ENCODE assay signal across 8 cellular contexts in genomic region chr11:117232022-117232878, GRCh38. TPM values are rescaled to one million over a fixed set of nuclear protein-coding genes. Genes with fewer than 3 reads are reported as not detected.
DNase-seq lines count a peak whose midpoint lies in the region; ATAC-seq, FAIRE-seq and TF ChIP-seq lines count a peak whose summit lies in the region.

A gene with protein sequence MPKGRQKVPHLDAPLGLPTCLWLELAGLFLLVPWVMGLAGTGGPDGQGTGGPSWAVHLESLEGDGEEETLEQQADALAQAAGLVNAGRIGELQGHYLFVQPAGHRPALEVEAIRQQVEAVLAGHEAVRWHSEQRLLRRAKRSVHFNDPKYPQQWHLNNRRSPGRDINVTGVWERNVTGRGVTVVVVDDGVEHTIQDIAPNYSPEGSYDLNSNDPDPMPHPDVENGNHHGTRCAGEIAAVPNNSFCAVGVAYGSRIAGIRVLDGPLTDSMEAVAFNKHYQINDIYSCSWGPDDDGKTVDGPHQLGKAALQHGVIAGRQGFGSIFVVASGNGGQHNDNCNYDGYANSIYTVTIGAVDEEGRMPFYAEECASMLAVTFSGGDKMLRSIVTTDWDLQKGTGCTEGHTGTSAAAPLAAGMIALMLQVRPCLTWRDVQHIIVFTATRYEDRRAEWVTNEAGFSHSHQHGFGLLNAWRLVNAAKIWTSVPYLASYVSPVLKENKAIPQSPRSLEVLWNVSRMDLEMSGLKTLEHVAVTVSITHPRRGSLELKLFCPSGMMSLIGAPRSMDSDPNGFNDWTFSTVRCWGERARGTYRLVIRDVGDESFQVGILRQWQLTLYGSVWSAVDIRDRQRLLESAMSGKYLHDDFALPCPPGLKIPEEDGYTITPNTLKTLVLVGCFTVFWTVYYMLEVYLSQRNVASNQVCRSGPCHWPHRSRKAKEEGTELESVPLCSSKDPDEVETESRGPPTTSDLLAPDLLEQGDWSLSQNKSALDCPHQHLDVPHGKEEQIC (minus strand): TSS chr11:117232073. CDS start chr11:117229844, 2,229 bp downstream.
Gene RNF214 (plus strand): TSS chr11:117232671. CDS start chr11:117234273, 1,602 bp downstream.

- H4K91ac ChIP-seq in H1 (replicated peaks; ENCODE audit: insufficient read length, low read length): peak within 1 kb of the TSS; percentile 52

- H4K8ac ChIP-seq in H1 (ENCODE audit: extremely low read depth, insufficient read depth, low read length): peak within 1 kb of the TSS; percentile 86; the same call in 1 of the 2 replicates
- H4K8ac ChIP-seq in mesendoderm (ENCODE audit: low read depth, low read length): peak within 1 kb of the TSS; percentile 87

- FAIRE-seq in H1 (lab: Jason Lieb, UNC): no peak

- no peak within 1 kb of the TSS for H2BK12ac ChIP-seq in H1 (ENCODE audit: low read depth, low read length)

- H3K27me3 ChIP-seq in H1 (replicated peaks in 1 of 4; ENCODE audit: control insufficient read depth in 3 of 4, extremely low read depth in 1 of 4, insufficient read depth in 3 of 4, low read length in 3 of 4) (no peaks in the 10 kb centered on the region), mesendoderm (ENCODE audit: insufficient read depth, low read length, poor library complexity) (no peaks in the 10 kb centered on the region)

- TF ChIP-seq CTCF in H1 (IDR thresholded peaks at IDR 0.05; ENCODE audit: control extremely low read depth in 1 of 3, insufficient read depth in 1 of 3, low read depth in 1 of 3, low read length in 3 of 3): peak; percentile 81 to 97 (median 89)

- H3K56ac ChIP-seq in H1 (replicated peaks; ENCODE audit: insufficient read length, low read depth, low read length) (peak within 1 kb of the TSS; percentile 81), mesendoderm (ENCODE audit: low read length) (peak within 1 kb of the TSS; percentile 95)

- peak in 1 of 2 experiments; percentile 39; a peak in 1 of 3 replicates for TF ChIP-seq POLR2A in H1 (IDR thresholded peaks at IDR 0.05; ENCODE audit: control extremely low read depth in 1 of 2, low read depth in 2 of 2, low read length in 2 of 2)

- H3K9ac ChIP-seq in H1 (replicated peaks in 1 of 4; ENCODE audit: extremely low read depth in 1 of 4, low read depth in 3 of 4, low read length in 3 of 4) (peak within 1 kb of the TSS; percentile 67 to 77 (median 72)), mesendoderm (ENCODE audit: low read length) (peak within 1 kb of the TSS; percentile 92)

- H4K5ac ChIP-seq in H1 (ENCODE audit: insufficient read length, low read depth, low read length) (peak within 1 kb of the TSS; percentile 80), mesendoderm (ENCODE audit: low read length) (no peak within 1 kb of the TSS)

- peak; percentile 9 to 53; a peak in 2 of 4 replicates for TF ChIP-seq RAD21 in H1 (IDR thresholded peaks at IDR 0.05 in 1 of 2, conservative IDR thresholded peaks at IDR 0.05 in 1 of 2; ENCODE audit: low read depth in 2 of 2, low read length in 2 of 2)

- H2BK15ac ChIP-seq in H1 (ENCODE audit: low read length) (no peak within 1 kb of the TSS; the same call in 1 of the 2 replicates), mesendoderm (replicated peaks; ENCODE audit: low read depth) (no peak within 1 kb of the TSS)

- CTCF ChIA-PET in H1 (lab: Charles Lee; ENCODE audit: partially characterized antibody): interaction anchor here (0.8 to 25.0 kb wide), 9 partner anchors 12 to 126 kb away, joined by 3 to 449 read pairs (median 4); partner anchors contain the start of genes SIDT2 and TAGLN

- H3K4ac ChIP-seq in H1 (replicated peaks; ENCODE audit: insufficient read length, low read depth, low read length) (peak within 1 kb of the TSS; percentile 80), mesendoderm (ENCODE audit: low read depth, low read length) (peak within 1 kb of the TSS; percentile 90)

- H3K14ac ChIP-seq in H1 (ENCODE audit: insufficient read length): no peak within 1 kb of the TSS

- H3K79me2 ChIP-seq in H1 (ENCODE audit: control insufficient read depth in 1 of 2, insufficient read depth in 2 of 2, low read length in 2 of 2): peaks cover 0 to 39% of the 10 kb centered on the region in 2 experiments; a peak in 2 of 4 replicates
- peaks cover 19% of the 10 kb centered on the region for H3K79me2 ChIP-seq in mesendoderm (ENCODE audit: control insufficient read depth, insufficient read depth, low read length)

- H2BK20ac ChIP-seq in H1 (ENCODE audit: low read length): no peak within 1 kb of the TSS

- H3K23ac ChIP-seq in H1 (ENCODE audit: insufficient read length): no peak within 1 kb of the TSS
- peak within 1 kb of the TSS; percentile 29 for H3K23ac ChIP-seq in mesendoderm (ENCODE audit: low read length)

- H3K79me1 ChIP-seq in H1 (ENCODE audit: low read depth, low read length): peaks cover 7% of the 10 kb centered on the region; the same call in 1 of the 2 replicates
- H3K79me1 ChIP-seq in mesendoderm (ENCODE audit: low read length): peaks cover 17% of the 10 kb centered on the region

- H2AK5ac ChIP-seq in H1 (ENCODE audit: low read depth, low read length) (peak within 1 kb of the TSS; percentile 9; the same call in 1 of the 2 replicates), mesendoderm (ENCODE audit: low read length) (peak within 1 kb of the TSS; percentile 37)

- H3K36me3 ChIP-seq in H1 (ENCODE audit: control insufficient read depth in 2 of 4, insufficient read depth in 4 of 4, low read length in 3 of 4): peaks cover 4 to 10% (median 6%) of the 10 kb centered on the region in 4 experiments; a peak in 7 of 8 replicates
- H3K36me3 ChIP-seq in mesendoderm (ENCODE audit: control insufficient read depth, insufficient read depth, low read length): peaks cover 2% of the 10 kb centered on the region

- peaks cover 7% of the 10 kb centered on the region for H3K23me2 ChIP-seq in H1 (ENCODE audit: low read depth, low read length)

- H2AFZ ChIP-seq in H1 (ENCODE audit: low read length): peak within 1 kb of the TSS; percentile 99; the same call in 1 of the 2 replicates

- peak within 1 kb of the TSS; percentile 23; the same call in 1 of the 2 replicates for H2BK5ac ChIP-seq in H1 (ENCODE audit: low read depth, low read length)
- H2BK5ac ChIP-seq in mesendoderm (ENCODE audit: low read length): peak within 1 kb of the TSS; percentile 87

- H3K18ac ChIP-seq in H1 (ENCODE audit: extremely low read depth, low read length): peak within 1 kb of the TSS; percentile 52; the same call in 1 of the 2 replicates
- H3K18ac ChIP-seq in mesendoderm (ENCODE audit: low read length): peak within 1 kb of the TSS; percentile 99

- no peaks in the 10 kb centered on the region for H3K9me3 ChIP-seq in H1 (ENCODE audit: insufficient read depth in 2 of 2, low read depth in 1 of 2, low read length in 1 of 2)

- H4K20me1 ChIP-seq in H1 (replicated peaks in 1 of 2; ENCODE audit: control insufficient read depth in 1 of 2, insufficient read depth in 2 of 2, low read length in 2 of 2): no peaks in the 10 kb centered on the region

- 1% methylated on average over 41 of the region's 104 CpGs; no CpG with 5 or more reads in 1 of the 2 experiments for WGBS in H1 (ENCODE audit: extremely low coverage in 1 of 2, insufficient coverage in 1 of 2, insufficient read length in 1 of 2, insufficient replicate concordance in 2 of 2, low coverage in 1 of 2, low lambda C conversion rate in 2 of 2, missing lambda C conversion rate in 1 of 2), 2 experiments
- no CpG with 5 or more reads among the region's 104 CpGs for WGBS in mesendoderm (ENCODE audit: extremely low coverage, insufficient coverage, low lambda C conversion rate)

- POLR2A ChIA-PET in H1 (lab: Charles Lee; ENCODE audit: partially characterized antibody): interaction anchor here (0.6 to 6.0 kb wide), 14 partner anchors 10 to 445 kb away, joined by 3 to 53 read pairs (median 4); partner anchors contain the start of genes PAFAH1B2, SIDT2 and TAGLN

- H3K4me2 ChIP-seq in H1 (ENCODE audit: insufficient read depth in 1 of 2, low read depth in 2 of 2, low read length in 2 of 2) (peak within 1 kb of the TSS; percentile 93 to 96), mesendoderm (ENCODE audit: low read length) (peak within 1 kb of the TSS; percentile 98)

- peak in 13 of 14 donors; percentile 67 to 94 (median 85) for DNase-seq in C1 segment of cervical spinal cord (lab: John Stamatoyannopoulos, UW)
- peak; percentile 97 for DNase-seq in GM19238 (ENCODE audit: insufficient read length, low spot score)
- DNase-seq in NCI-H82 treated with DMSO at 0.1 percent for 48 hours (lab: John Stamatoyannopoulos, UW; ENCODE audit: unreplicated experiment): peak; percentile 18
- DNase-seq in activated CD8-positive, alpha-beta memory T cell treated with anti-CD3 and anti-CD28 coated beads for 4 hours (ENCODE audit: low read depth in 2 of 2): peak; percentile 50 to 53
- DNase-seq in H1 (ENCODE audit: low read depth in 1 of 2, low spot score in 2 of 2): peak; percentile 38 to 88
- DNase-seq in mesendoderm: peak; percentile 86
- peak; percentile 35 for DNase-seq in stimulated activated CD8-positive, alpha-beta memory T cell treated with anti-CD3 and anti-CD28 coated beads, Interleukin-15, amount 100 ng/mL, for 1 hour (ENCODE audit: low read depth)

- ATAC-seq in HG03442 (IDR thresholded peaks at IDR 0.05; ENCODE audit: unreplicated experiment): peak; percentile 64

- TF ChIP-seq EP300 in H1 (IDR thresholded peaks at IDR 0.05; ENCODE audit: borderline replicate concordance in 1 of 2, low read depth in 2 of 2, low read length in 2 of 2): peak in 1 of 2 experiments; percentile 93; a peak in 2 of 3 replicates

- H3K4me1 ChIP-seq in H1 (replicated peaks in 1 of 4; ENCODE audit: control insufficient read depth in 3 of 4, insufficient read depth in 4 of 4, low read length in 3 of 4) (peaks cover 0 to 8% (median 2%) of the 10 kb centered on the region in 4 experiments; a peak in 3 of 7 replicates), mesendoderm (ENCODE audit: control insufficient read depth, low read depth, low read length) (no peaks in the 10 kb centered on the region)

- H3K27ac ChIP-seq in H1 (ENCODE audit: low read depth, low read length) (peak within 1 kb of the TSS; percentile 71; the same call in 1 of the 2 replicates), mesendoderm (ENCODE audit: low read depth, low read length) (peak within 1 kb of the TSS; percentile 77)

- H3K4me3 ChIP-seq in H1 (ENCODE audit: extremely low read depth in 1 of 4, insufficient read depth in 2 of 4, low read depth in 3 of 4, low read length in 4 of 4) (peak within 1 kb of the TSS; percentile 76 to 100 (median 96)), mesendoderm (ENCODE audit: low read length) (peak within 1 kb of the TSS; percentile 80)

- H2BK120ac ChIP-seq in H1 (replicated peaks; ENCODE audit: low read depth, low read length) (no peak within 1 kb of the TSS), mesendoderm (ENCODE audit: low read depth, low read length) (peak within 1 kb of the TSS; percentile 48)

RNA-seq across cellular contexts. Expression of the first gene that starts in this region (rescaled TPM):
- 38.5 and 45.6 TPM in 2 replicates for total RNA-seq in H1 (2021; fragmentation: NEBNext Ultra II Directional; extraction: Animal tissue kit (Norgen Biotek cat#: 25700))
- polyA plus RNA-seq in H1 (2011; rRNA removed): 23.4 and 38.8 TPM in 2 replicates
- 33.3 TPM for polyA plus RNA-seq in H1 (2011; cell fraction: cytosol; rRNA removed)
- 67.6 TPM for polyA plus RNA-seq in H1 (2011; cell fraction: nucleus; rRNA removed)
- polyA plus RNA-seq in H1 (2012, experiment 1 of 2): 26.1 to 32.5 TPM (median 31.3 TPM) in 4 replicates
- 15.2 TPM for polyA plus RNA-seq in H1 (2012, experiment 2 of 2)
- 20.6 TPM for polyA plus RNA-seq in H1 (2013, experiment 1 of 2)
- polyA plus RNA-seq in H1 (2013, experiment 2 of 2): 21.3 TPM
- 30.3 and 32.9 TPM in 2 replicates for polyA minus RNA-seq in H1 (2011; rRNA and poly(A)+ RNA removed)
- 23.0 TPM for polyA minus RNA-seq in H1 (2011; cell fraction: cytosol; rRNA and poly(A)+ RNA removed)
- 30.8 TPM for polyA minus RNA-seq in H1 (2011; cell fraction: nucleus; rRNA and poly(A)+ RNA removed)
- 15.6 TPM for polyA plus RNA-seq in mesendoderm (2013, experiment 1 of 2)
- 15.8 TPM for polyA plus RNA-seq in mesendoderm (2013, experiment 2 of 2)

RNA-seq across cellular contexts. Expression of gene RNF214, which starts in this region (rescaled TPM):
- 33.7 and 35.6 TPM in 2 replicates for total RNA-seq in H1 (2021; fragmentation: NEBNext Ultra II Directional; extraction: Animal tissue kit (Norgen Biotek cat#: 25700))
- 34.9 and 35.3 TPM in 2 replicates for polyA plus RNA-seq in H1 (2011; rRNA removed)
- polyA plus RNA-seq in H1 (2011; cell fraction: cytosol; rRNA removed): 20.7 TPM
- 80.8 TPM for polyA plus RNA-seq in H1 (2011; cell fraction: nucleus; rRNA removed)
- polyA plus RNA-seq in H1 (2012, experiment 1 of 2): 18.8 to 22.7 TPM (median 20.3 TPM) in 4 replicates
- polyA plus RNA-seq in H1 (2012, experiment 2 of 2): 4.6 TPM
- polyA plus RNA-seq in H1 (2013, experiment 1 of 2): 18.8 TPM
- 17.3 TPM for polyA plus RNA-seq in H1 (2013, experiment 2 of 2)
- 79.0 and 79.9 TPM in 2 replicates for polyA minus RNA-seq in H1 (2011; rRNA and poly(A)+ RNA removed)
- 23.1 TPM for polyA minus RNA-seq in H1 (2011; cell fraction: cytosol; rRNA and poly(A)+ RNA removed)
- polyA minus RNA-seq in H1 (2011; cell fraction: nucleus; rRNA and poly(A)+ RNA removed): 39.3 TPM
- 16.9 TPM for polyA plus RNA-seq in mesendoderm (2013, experiment 1 of 2)
- polyA plus RNA-seq in mesendoderm (2013, experiment 2 of 2): 16.0 TPM

Comparison
In these comparisons a context has a peak if more than half of its experiments do, and no peak if none do; other contexts are left out.
1. Peak in every context shown above with its lines: DNase-seq, ATAC-seq, H3K4me3 ChIP-seq and H3K27ac ChIP-seq.
2. DNase-seq: peak in every context shown above with its lines; median percentile 97 in GM19238; 86 in mesendoderm; 85 in C1 segment of cervical spinal cord; 63 in H1; 52 in activated CD8-positive, alpha-beta memory T cell treated with anti-CD3 and anti-CD28 coated beads for 4 hours; 35 in stimulated activated CD8-positive, alpha-beta memory T cell treated with anti-CD3 and anti-CD28 coated beads, Interleukin-15, amount 100 ng/mL, for 1 hour; 18 in NCI-H82 treated with DMSO at 0.1 percent for 48 hours.